ENCODE assay signal across 24 cellular contexts in the genomic region with DNA sequence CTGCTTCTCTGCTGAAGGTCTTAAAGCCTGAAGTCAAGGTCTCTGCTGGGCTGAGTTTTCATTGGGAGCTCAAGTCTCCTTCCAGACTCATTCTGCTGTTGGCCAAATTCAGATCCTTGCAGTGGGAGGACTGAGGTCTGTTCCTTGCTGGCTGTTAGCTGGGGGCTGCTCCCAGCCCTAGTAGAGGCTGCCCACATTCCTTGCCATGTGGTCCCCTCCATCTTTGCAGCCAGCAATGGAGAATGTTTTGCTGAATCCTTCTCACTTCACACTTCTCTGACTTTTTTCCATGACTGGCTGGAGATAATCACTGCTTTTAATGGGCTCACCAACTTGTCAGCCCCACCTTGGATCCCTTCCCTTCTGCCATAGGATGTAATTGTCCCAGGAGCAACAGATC. TPM values are rescaled to one million over a fixed set of nuclear protein-coding genes. Genes with fewer than 3 reads are reported as not detected.
"Had no signal": no experiment of that assay in that cellular context is flagged by ENCODE, and none has a peak within 500 bp of the region (broad histone marks: within the 10 kb centered on the region; RNA-seq: fewer than 3 reads in every experiment).

No MANE protein-coding gene starts in this region.

- DNase-seq: activated CD4-positive, alpha-beta T cell treated with anti-CD3 and anti-CD28 coated beads for 48 hours; activated CD4-positive, alpha-beta T cell treated with anti-CD3 and anti-CD28 coated beads, Interleukin-2, amount 50 U/mL, for 4 hours; activated CD4-positive, CD25-positive, alpha-beta regulatory T cell treated with anti-CD3 and anti-CD28 coated beads, Interleukin-2, amount 50 U/mL, for 72 hours; activated CD8-positive, alpha-beta memory T cell treated with anti-CD3 and anti-CD28 coated beads for 24 hours; activated effector memory CD4-positive, alpha-beta T cell treated with Interleukin-2 at 50 U/mL for 16 hours; activated naive CD4-positive, alpha-beta T cell; activated T-cell treated with anti-CD3 and anti-CD28 coated beads, Interleukin-2, amount 50 U/mL, for 72 hours; amygdala; MG63; MV-4-11; NCI-H1105; NCI-H1436 treated with DMSO at 0.1 percent for 48 hours; NCI-H187; NCI-H2081; NCI-H524; PC-3; SHP77; T-helper 17 cell; T-helper 9 cell had no signal

- H3K4me3 ChIP-seq: MG63, SJSA1 had no signal

- H3K27ac Mint-ChIP-seq: activated naive CD4-positive, alpha-beta T cell treated with anti-CD3 and anti-CD28 coated beads, Interleukin-2, amount 50 U/mL, for 24 hours; activated T-cell treated with anti-CD3 and anti-CD28 coated beads, Interleukin-2, amount 50 U/mL, for 72 hours; brain; T-helper 17 cell; WTC11 had no signal

- H3K4me3 Mint-ChIP-seq: activated naive CD4-positive, alpha-beta T cell treated with anti-CD3 and anti-CD28 coated beads, Interleukin-2, amount 50 U/mL, for 24 hours; activated T-cell treated with anti-CD3 and anti-CD28 coated beads, Interleukin-2, amount 50 U/mL, for 72 hours; brain; T-helper 17 cell; WTC11 had no signal

- H3K36me3 ChIP-seq: MG63, SJSA1 had no signal

- H3K9me3 Mint-ChIP-seq: activated naive CD4-positive, alpha-beta T cell treated with anti-CD3 and anti-CD28 coated beads, Interleukin-2, amount 50 U/mL, for 24 hours had no signal

- H3K4me1 ChIP-seq: SJSA1 had no signal

- H3K9me3 ChIP-seq: MG63, SJSA1 had no signal

- H3K36me3 Mint-ChIP-seq: brain had no signal

- H3K4me1 Mint-ChIP-seq: brain, WTC11 had no signal

- H3K27ac ChIP-seq: SJSA1 had no signal

- H3K27me3 Mint-ChIP-seq: activated naive CD4-positive, alpha-beta T cell treated with anti-CD3 and anti-CD28 coated beads, Interleukin-2, amount 50 U/mL, for 24 hours; T-helper 17 cell had no signal

- H3K27me3 ChIP-seq: SJSA1 had no signal

- ATAC-seq: activated T-cell treated with anti-CD3 and anti-CD28 coated beads, Interleukin-2, amount 50 U/mL, for 72 hours; PC-3; T-helper 17 cell; WTC11 had no signal

RNA-seq across cellular contexts. Expression of gene UBASH3A, which starts 33.2 kb away (rescaled TPM):
- total RNA-seq: astrocyte, SJSA1, WTC11 had no signal

RNA-seq across cellular contexts. Expression of gene TMPRSS3, which starts 41.1 kb away (rescaled TPM):
- total RNA-seq: astrocyte, PC-3 had no signal

RNA-seq across cellular contexts. Expression of gene RSPH1, which starts 59.1 kb away (rescaled TPM):
- total RNA-seq: SJSA1 had no signal
